In genomic region chr22:39518996-39519680, GRCh38 we compare ENCODE assay signal across 8 cellular contexts. TPM values are rescaled to one million over a fixed set of nuclear protein-coding genes. Genes with fewer than 3 reads are reported as not detected.
DNase-seq lines count a peak whose midpoint lies in the region; ATAC-seq, FAIRE-seq and TF ChIP-seq lines count a peak whose summit lies in the region.

No MANE protein-coding gene starts in this region.

- H3K36me3 ChIP-seq in SK-N-SH (replicated peaks in 1 of 2; ENCODE audit: control insufficient read depth in 1 of 2, insufficient read depth in 2 of 2, low read length in 1 of 2): peaks cover 16 to 39% of the 10 kb centered on the region in 2 experiments
- H3K36me3 ChIP-seq in endocrine pancreas (ENCODE audit: control insufficient read depth, insufficient read depth, low read length): peaks cover 11% of the 10 kb centered on the region

- peak overlapping the region; percentile 29; the same call in 1 of the 2 replicates for H2AFZ ChIP-seq in SK-N-SH (ENCODE audit: low read depth)

- 69% methylated on average over 5 of the region's 24 CpGs for WGBS in SK-N-SH (ENCODE audit: low lambda C conversion rate)

- H3K9ac ChIP-seq in SK-N-SH (peak overlapping the region; percentile 99), endocrine pancreas (ENCODE audit: control insufficient read depth, insufficient read depth, low read length) (peak overlapping the region; percentile 81)

- peaks cover 64% of the 10 kb centered on the region for H3K36me3 Mint-ChIP-seq in nephron progenitor cell (ENCODE audit: low read depth)

- no peaks in the 10 kb centered on the region for H3K9me3 ChIP-seq in SK-N-SH
- H3K9me3 ChIP-seq in endocrine pancreas (ENCODE audit: control insufficient read depth, low read length): no peaks in the 10 kb centered on the region

- peak; percentile 57 for DNase-seq in AG20443 (ENCODE audit: low spot score)
- DNase-seq in GM12892 (ENCODE audit: insufficient read length): no peak
- DNase-seq in SK-N-SH: peak; percentile 47
- no peak for DNase-seq in nephron progenitor cell
- no peak for DNase-seq in HTR-8/SVneo (ENCODE audit: insufficient read length, low spot score)

- TF ChIP-seq CTCF in SK-N-SH (IDR thresholded peaks at IDR 0.05) (no peak), nephron progenitor cell (IDR thresholded peaks at IDR 0.05) (no peak)

- H3K4me1 Mint-ChIP-seq in nephron progenitor cell: peaks cover 58% of the 10 kb centered on the region

- no peak for TF ChIP-seq EP300 in SK-N-SH (IDR thresholded peaks at IDR 0.05; ENCODE audit: borderline replicate concordance in 1 of 2, low read depth in 1 of 2, low read length in 1 of 2)

- FAIRE-seq in GM12892 (lab: Jason Lieb, UNC): peak; percentile 50
- FAIRE-seq in HTR-8/SVneo (lab: Jason Lieb, UNC): no peak

- H3K27me3 Mint-ChIP-seq in nephron progenitor cell (ENCODE audit: low read depth, poor library complexity): peaks cover 7% of the 10 kb centered on the region

- peaks cover 51% of the 10 kb centered on the region for H3K79me2 ChIP-seq in SK-N-SH (ENCODE audit: insufficient read depth)

- no peak; the same call in none of the 2 replicates for TF ChIP-seq POLR2A in GM12892 (IDR thresholded peaks at IDR 0.05; ENCODE audit: low read depth, low read length)

- CTCF ChIA-PET in SK-N-SH (lab: Yijun Ruan, JAX): interaction anchor here (1.5 kb wide), 1 partner anchor 9 kb away, joined by 3 read pairs; no protein-coding TSS in a partner anchor

- H3K4me3 Mint-ChIP-seq in nephron progenitor cell: peak overlapping the region; percentile 96

- H3K27me3 ChIP-seq in SK-N-SH (ENCODE audit: insufficient read depth): no peaks in the 10 kb centered on the region
- H3K27me3 ChIP-seq in endocrine pancreas (ENCODE audit: control insufficient read depth, insufficient read depth, low read length): no peaks in the 10 kb centered on the region

- no peaks in the 10 kb centered on the region for H3K9me3 Mint-ChIP-seq in nephron progenitor cell

- H3F3A ChIP-seq in SK-N-SH (replicated peaks; ENCODE audit: insufficient read depth): peaks cover 25% of the 10 kb centered on the region

- H3K4me3 ChIP-seq in SK-N-SH (ENCODE audit: low read depth in 2 of 2, low read length in 1 of 2): peak overlapping the region; percentile 70 to 76
- H3K4me3 ChIP-seq in endocrine pancreas (ENCODE audit: control insufficient read depth, insufficient read depth, low read length): peak overlapping the region; percentile 14

- no peak for TF ChIP-seq RAD21 in SK-N-SH (IDR thresholded peaks at IDR 0.05; ENCODE audit: low read length)

- H3K27ac ChIP-seq in SK-N-SH (ENCODE audit: low read depth in 2 of 2, low read length in 1 of 2): peak overlapping the region; percentile 82 to 92

- H4K20me1 ChIP-seq in SK-N-SH (ENCODE audit: insufficient read depth): peaks cover 32% of the 10 kb centered on the region

- H3K27ac Mint-ChIP-seq in nephron progenitor cell: peak overlapping the region; percentile 98

- H3K9me2 ChIP-seq in SK-N-SH: no peaks in the 10 kb centered on the region

- peaks cover 8 to 18% of the 10 kb centered on the region in 2 experiments; a peak in 2 of 4 replicates for H3K4me1 ChIP-seq in SK-N-SH (ENCODE audit: control insufficient read depth in 1 of 2, insufficient read depth in 2 of 2, low read depth in 1 of 2, low read length in 1 of 2)
- H3K4me1 ChIP-seq in endocrine pancreas (ENCODE audit: control insufficient read depth, insufficient read depth, low read length): no peaks in the 10 kb centered on the region

- H3K4me2 ChIP-seq in SK-N-SH: peak overlapping the region; percentile 76

- ATAC-seq in HG03354 (IDR thresholded peaks at IDR 0.05; ENCODE audit: poor library complexity, severe bottlenecking, unreplicated experiment) (no peak), HG03108 (IDR thresholded peaks at IDR 0.05; ENCODE audit: unreplicated experiment) (no peak)

- POLR2A ChIA-PET in SK-N-SH (lab: Yijun Ruan, JAX): interaction anchor here (0.7 to 1.7 kb wide), 5 partner anchors 10 to 200 kb away, joined by 3 to 14 read pairs (median 5); partner anchors contain the start of gene MIEF1

TF ChIP-seq in SK-N-SH, 30 proteins besides CTCF, POLR2A, EP300 and RAD21:
- no peak for TF ChIP-seq MEF2A (IDR thresholded peaks at IDR 0.05; ENCODE audit: borderline replicate concordance, low read depth)
- no peak for TF ChIP-seq PBX3 (IDR thresholded peaks at IDR 0.05)
- TF ChIP-seq, protein P1, sequence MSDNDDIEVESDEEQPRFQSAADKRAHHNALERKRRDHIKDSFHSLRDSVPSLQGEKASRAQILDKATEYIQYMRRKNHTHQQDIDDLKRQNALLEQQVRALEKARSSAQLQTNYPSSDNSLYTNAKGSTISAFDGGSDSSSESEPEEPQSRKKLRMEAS (IDR thresholded peaks at IDR 0.05; ENCODE audit: low read depth): no peak
- TF ChIP-seq USF1 (IDR thresholded peaks at IDR 0.05; ENCODE audit: borderline replicate concordance, low read depth): no peak
- TF ChIP-seq JUND (IDR thresholded peaks at IDR 0.05): no peak
- TF ChIP-seq EZH2phosphoT487 (IDR thresholded peaks at IDR 0.05; ENCODE audit: borderline replicate concordance, low read depth): no peak

RNA-seq across cellular contexts. Expression of gene ATF4, which starts 1.2 kb away (rescaled TPM):
- polyA plus RNA-seq in GM12892 (2012; ENCODE audit: missing spikeins): 330 TPM
- polyA plus RNA-seq in SK-N-SH (2012; rRNA removed): 375 and 436 TPM in 2 replicates
- polyA plus RNA-seq in SK-N-SH (2012; cell fraction: cytosol; rRNA removed): 311 and 361 TPM in 2 replicates
- polyA plus RNA-seq in SK-N-SH (2012; cell fraction: nucleus; rRNA removed): 604 and 658 TPM in 2 replicates

RNA-seq across cellular contexts. Expression of gene RPS19BP1, which starts 13.4 kb away (rescaled TPM):
- 46.3 TPM for polyA plus RNA-seq in GM12892 (2012; ENCODE audit: missing spikeins)
- 77.3 and 97.2 TPM in 2 replicates for polyA plus RNA-seq in SK-N-SH (2012; rRNA removed)
- 67.1 and 75.9 TPM in 2 replicates for polyA plus RNA-seq in SK-N-SH (2012; cell fraction: cytosol; rRNA removed)
- polyA plus RNA-seq in SK-N-SH (2012; cell fraction: nucleus; rRNA removed): 48.9 and 89.0 TPM in 2 replicates

RNA-seq across cellular contexts. Expression of gene MIEF1, which starts 17.0 kb away (rescaled TPM):
- polyA plus RNA-seq in GM12892 (2012; ENCODE audit: missing spikeins): 15.2 TPM
- 7.5 and 7.7 TPM in 2 replicates for polyA plus RNA-seq in SK-N-SH (2012; rRNA removed)
- 6.2 and 7.6 TPM in 2 replicates for polyA plus RNA-seq in SK-N-SH (2012; cell fraction: cytosol; rRNA removed)
- 7.8 and 8.4 TPM in 2 replicates for polyA plus RNA-seq in SK-N-SH (2012; cell fraction: nucleus; rRNA removed)

RNA-seq across cellular contexts. Expression of gene CACNA1I, which starts 51.4 kb away (rescaled TPM):
- polyA plus RNA-seq in GM12892 (2012; ENCODE audit: missing spikeins): not detected
- under 0.01 TPM in 1 of 2 replicates, not detected in the other for polyA plus RNA-seq in SK-N-SH (2012; rRNA removed)
- under 0.01 TPM in 1 of 2 replicates, not detected in the other for polyA plus RNA-seq in SK-N-SH (2012; cell fraction: cytosol; rRNA removed)
- 0.01 and 0.02 TPM in 2 replicates for polyA plus RNA-seq in SK-N-SH (2012; cell fraction: nucleus; rRNA removed)

Comparison
In these comparisons a context has a peak if more than half of its experiments do, and no peak if none do; other contexts are left out.
1. DNase-seq: peak in AG20443 (single experiment) and SK-N-SH (single experiment); none in GM12892 (single experiment), nephron progenitor cell (single experiment) and HTR-8/SVneo (single experiment).